In genomic region chr6:50128420-50129005, GRCh38 we compare ENCODE assay signal across 10 cellular contexts.
A peak's percentile ranks its signal among the peaks of the same experiment; 100 is the strongest.
DNase-seq lines count a peak whose midpoint lies in the region; ATAC-seq, FAIRE-seq and TF ChIP-seq lines count a peak whose summit lies in the region.
"Had no signal": no experiment of that assay in that cellular context is flagged by ENCODE, and none has a peak within 500 bp of the region (broad histone marks: within the 10 kb centered on the region; RNA-seq: fewer than 3 reads in every experiment).

No MANE protein-coding gene starts in this region.

- no peaks in the 10 kb centered on the region for H3K9me3 ChIP-seq in spleen
- H3K9me3 ChIP-seq: HAP-1 had no signal

- CTCF ChIA-PET in BJ (lab: Yijun Ruan, JAX), result interaction anchor here (0.5 to 1.0 kb wide), 4 partner anchors 12 to 1238 kb away, joined by 3 to 5 read pairs (median 3); no protein-coding TSS in a partner anchor

- no peaks in the 10 kb centered on the region for H3K27me3 ChIP-seq in BJ (ENCODE audit: control insufficient read depth, insufficient read depth, low read length)
- H3K27me3 ChIP-seq in kidney epithelial cell (ENCODE audit: control insufficient read depth, insufficient read depth, low read length), result no peaks in the 10 kb centered on the region
- no peaks in the 10 kb centered on the region for H3K27me3 ChIP-seq in spleen (replicated peaks in 1 of 7)

- H3K4me1 ChIP-seq in spleen, result no peaks in the 10 kb centered on the region
- H3K4me1 ChIP-seq: HAP-1 had no signal

- H3K4me1 Mint-ChIP-seq in HFFc6 (ENCODE audit: low read depth), result no peaks in the 10 kb centered on the region

- no peaks in the 10 kb centered on the region for H3K9me3 Mint-ChIP-seq in HFFc6

- no peaks in the 10 kb centered on the region for H3K36me3 ChIP-seq in BJ (ENCODE audit: control insufficient read depth, insufficient read depth, low read length)
- H3K36me3 ChIP-seq in kidney epithelial cell (ENCODE audit: control insufficient read depth, insufficient read depth, low read length), result no peaks in the 10 kb centered on the region
- no peaks in the 10 kb centered on the region for H3K36me3 ChIP-seq in spleen
- H3K36me3 ChIP-seq: HAP-1 had no signal

- H3K27me3 Mint-ChIP-seq in HFFc6 (ENCODE audit: insufficient read depth), result no peaks in the 10 kb centered on the region

- no peaks in the 10 kb centered on the region for H3K36me3 Mint-ChIP-seq in HFFc6 (ENCODE audit: low read depth)

- WGBS in spleen, 5 donors, result 0 to 1% (median 0%) methylated on average over 2 of the region's 2 CpGs

- FAIRE-seq in TTC549 (lab: Jason Lieb, UNC), result peak; percentile 94

- no peak for TF ChIP-seq POLR2A in spleen (IDR thresholded peaks at IDR 0.05)

- no peak overlapping the region for H3K4me3 ChIP-seq in BJ (ENCODE audit: low read depth, low read length)
- H3K4me3 ChIP-seq in kidney epithelial cell (ENCODE audit: low read depth, low read length), result no peak overlapping the region
- no peak overlapping the region for H3K4me3 ChIP-seq in spleen
- H3K4me3 ChIP-seq: HAP-1, skin epidermis had no signal

- H3K4me3 Mint-ChIP-seq in HFFc6, result no peak overlapping the region

- no peak overlapping the region for H3K27ac Mint-ChIP-seq in HFFc6

- POLR2A ChIA-PET in BJ (lab: Charles Lee), result no interaction called here

- no peak for ATAC-seq in HG03457 (IDR thresholded peaks at IDR 0.05; ENCODE audit: unreplicated experiment)
- no peak for ATAC-seq in GM18520 (IDR thresholded peaks at IDR 0.05; ENCODE audit: unreplicated experiment)
- ATAC-seq in HG02763 (IDR thresholded peaks at IDR 0.05; ENCODE audit: unreplicated experiment), result no peak

- no peak for DNase-seq in BJ (ENCODE audit: low read depth)
- peak; percentile 23 for DNase-seq in HFFc6
- DNase-seq in kidney epithelial cell (ENCODE audit: low read depth), result no peak
- DNase-seq in spleen, result no peak

- no peak overlapping the region for H3K27ac ChIP-seq in spleen
- H3K27ac ChIP-seq: skin epidermis had no signal

- TF ChIP-seq CTCF in BJ (IDR thresholded peaks at IDR 0.05; ENCODE audit: insufficient read depth, low read depth, low read length) (peak; percentile 40), HFFc6 (IDR thresholded peaks at IDR 0.05) (peak; percentile 84), kidney epithelial cell (IDR thresholded peaks at IDR 0.05; ENCODE audit: insufficient read depth, low read length, poor library complexity, severe bottlenecking) (peak; percentile 22), spleen (IDR thresholded peaks at IDR 0.05 in 8 of 11, conservative IDR thresholded peaks at IDR 0.05 in 3 of 11) (peak in 1 of 11 experiments; percentile 27)

- intact Hi-C loops in spleen (cut with DNase I; ENCODE audit: low total_unique reads), result no loop called here
